ENCODE assay signal across 8 cellular contexts in the genomic region with DNA sequence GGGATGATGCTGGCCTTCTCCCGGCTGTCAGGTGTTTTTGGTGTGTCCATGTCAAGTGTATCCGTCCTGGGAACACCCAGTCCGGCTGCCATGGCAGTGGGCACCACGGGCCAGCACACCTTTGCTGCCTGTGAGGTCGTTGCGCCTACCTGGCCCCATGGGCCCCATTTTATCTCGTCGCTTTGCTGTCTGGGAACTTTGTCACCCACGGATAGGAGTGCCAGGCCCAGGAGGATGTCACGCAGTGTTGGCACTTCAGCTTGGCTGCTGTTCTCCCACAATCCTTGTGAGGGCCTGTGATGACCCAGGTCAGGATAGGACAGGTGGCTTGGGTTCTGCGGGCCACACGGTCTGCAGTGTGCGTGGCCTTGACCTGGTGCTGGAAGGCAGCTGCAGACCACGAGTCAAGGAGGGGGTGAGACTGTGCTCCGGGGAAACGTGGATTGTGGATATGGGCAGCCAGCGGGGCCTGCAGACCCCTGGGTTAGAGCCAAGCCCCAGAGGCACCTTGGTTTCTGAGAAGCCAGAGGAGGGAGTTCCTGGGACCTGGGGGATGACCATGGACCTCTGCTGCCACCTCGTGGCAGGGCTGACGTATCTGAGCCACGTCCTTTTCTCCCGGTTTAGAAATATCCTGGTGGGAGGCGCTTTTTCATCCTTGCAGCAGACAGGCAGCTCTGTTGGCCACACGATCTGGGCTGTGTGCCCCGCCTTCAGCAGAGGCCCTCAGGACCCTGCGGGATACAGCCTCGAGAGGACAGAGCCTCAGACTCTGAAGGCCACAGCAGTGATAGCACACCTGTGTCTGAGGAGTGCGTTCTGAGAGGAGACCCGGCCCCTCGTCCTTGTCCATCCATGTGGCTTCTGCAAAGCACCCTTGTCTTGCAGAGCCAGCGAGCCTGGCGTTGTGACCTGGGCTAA.
DNase-seq lines count a peak whose midpoint lies in the region; ATAC-seq lines count a peak whose summit lies in the region.

No MANE protein-coding gene starts in this region.

- POLR2A ChIA-PET in activated CD4-positive, alpha-beta T cell treated with anti-CD3 and anti-CD28 coated beads for 36 hours (lab: Charles Lee), result no interaction called here

- CTCF ChIA-PET in activated CD4-positive, alpha-beta T cell treated with anti-CD3 and anti-CD28 coated beads for 36 hours (lab: Charles Lee), result interaction anchor here (0.6 to 1.3 kb wide), 8 partner anchors 8 to 1460 kb away, joined by 3 to 4 read pairs (median 3); no protein-coding TSS in a partner anchor

- H3K27ac Mint-ChIP-seq in activated CD4-positive, alpha-beta T cell treated with anti-CD3 and anti-CD28 coated beads for 36 hours, result peak overlapping the region; percentile 99

- no peaks in the 10 kb centered on the region for H3K9me3 Mint-ChIP-seq in activated CD4-positive, alpha-beta T cell treated with anti-CD3 and anti-CD28 coated beads for 36 hours (ENCODE audit: low read depth)

- ATAC-seq in activated CD4-positive, alpha-beta T cell treated with anti-CD3 and anti-CD28 coated beads for 36 hours, result peak; percentile 32
- peak; percentile 82 for ATAC-seq in left lobe of liver
- ATAC-seq in HG02870 (IDR thresholded peaks at IDR 0.05; ENCODE audit: unreplicated experiment), result no peak

- peaks cover 9% of the 10 kb centered on the region for H3K36me3 Mint-ChIP-seq in activated CD4-positive, alpha-beta T cell treated with anti-CD3 and anti-CD28 coated beads for 36 hours (ENCODE audit: low read depth)

- peaks cover 2% of the 10 kb centered on the region for H3K27me3 Mint-ChIP-seq in activated CD4-positive, alpha-beta T cell treated with anti-CD3 and anti-CD28 coated beads for 36 hours

- peak; percentile 93 for DNase-seq in AG20443 (ENCODE audit: low spot score)
- DNase-seq in HCEC 1CT, result peak; percentile 81
- peak; percentile 70 for DNase-seq in NCI-H524 treated with DMSO at 0.1 percent for 48 hours (lab: John Stamatoyannopoulos, UW)
- DNase-seq in activated CD4-positive, alpha-beta T cell treated with anti-CD3 and anti-CD28 coated beads for 36 hours, result peak; percentile 91
- peak; percentile 79 to 85 for DNase-seq in cerebellar nuclear complex (lab: John Stamatoyannopoulos, UW)
- peak; percentile 75 for DNase-seq in left lobe of liver (ENCODE audit: low spot score)
- peak; percentile 75 to 81 for DNase-seq in stimulated activated CD4-positive, alpha-beta T cell treated with anti-CD3 and anti-CD28 coated beads, Interleukin-4, amount 100 ng/mL, for 4 hours

- intact Hi-C loops in activated CD4-positive, alpha-beta T cell treated with anti-CD3 and anti-CD28 coated beads for 36 hours (cut with DNase I, micrococcal nuclease), result loop anchor here (1.0 to 10.0 kb wide), 8 partner anchors 104 to 744 kb away; no protein-coding TSS in a partner anchor

- H3K4me3 Mint-ChIP-seq in activated CD4-positive, alpha-beta T cell treated with anti-CD3 and anti-CD28 coated beads for 36 hours, result no peak overlapping the region

- H3K4me1 Mint-ChIP-seq in activated CD4-positive, alpha-beta T cell treated with anti-CD3 and anti-CD28 coated beads for 36 hours, result peaks cover 51% of the 10 kb centered on the region
